9 cellular contexts compared by ENCODE assay signal in the genomic region with DNA sequence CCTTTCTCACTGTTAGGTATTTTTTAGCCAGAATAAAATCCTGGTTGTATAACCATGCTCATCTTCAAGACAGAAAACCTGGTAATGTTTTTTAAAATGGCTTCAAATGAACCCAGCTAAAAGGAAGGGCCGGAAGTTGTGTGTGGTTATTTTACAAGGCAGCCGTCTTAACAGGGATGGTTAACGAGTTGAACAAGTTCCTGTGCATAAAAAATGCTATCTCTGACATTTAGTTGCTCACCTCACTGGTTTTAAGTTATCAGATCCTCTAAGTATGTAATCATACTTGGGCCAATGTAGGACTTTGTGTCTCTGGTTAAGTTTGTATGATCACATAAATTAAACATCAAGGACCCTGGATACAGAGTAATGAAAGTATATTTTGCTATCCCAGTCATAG. TPM values are rescaled to one million over a fixed set of nuclear protein-coding genes. Genes with fewer than 3 reads are reported as not detected.
DNase-seq lines count a peak whose midpoint lies in the region; ATAC-seq and TF ChIP-seq lines count a peak whose summit lies in the region.
"Had no signal": no experiment of that assay in that cellular context is flagged by ENCODE, and none has a peak within 500 bp of the region (broad histone marks: within the 10 kb centered on the region; RNA-seq: fewer than 3 reads in every experiment).

No MANE protein-coding gene starts in this region.

- H3K27ac Mint-ChIP-seq in chondrocyte (ENCODE audit: unreplicated experiment) (peak overlapping the region; percentile 96), nephron progenitor cell (no peak overlapping the region)

- peaks cover 42% of the 10 kb centered on the region for H3K4me1 Mint-ChIP-seq in chondrocyte (ENCODE audit: low read depth)
- peaks cover 22% of the 10 kb centered on the region for H3K4me1 Mint-ChIP-seq in nephron progenitor cell

- no peak for TF ChIP-seq POLR2A in GM18505 (IDR thresholded peaks at IDR 0.05; ENCODE audit: borderline replicate concordance, extremely low read depth, insufficient read depth, insufficient read length)

- H3K27me3 Mint-ChIP-seq in chondrocyte (ENCODE audit: low read depth) (no peaks in the 10 kb centered on the region), nephron progenitor cell (ENCODE audit: low read depth, poor library complexity) (peaks cover 7% of the 10 kb centered on the region)

- H3K9me3 Mint-ChIP-seq in chondrocyte (ENCODE audit: low read depth), result no peaks in the 10 kb centered on the region
- H3K9me3 Mint-ChIP-seq in nephron progenitor cell, result no peaks in the 10 kb centered on the region

- DNase-seq in activated gamma-delta T cell treated with Interleukin-2 at 50 U/mL for 16 hours (peak; percentile 48), activated gamma-delta T cell (lab: John Stamatoyannopoulos, UW) (no peak), SK-MEL-5 (ENCODE audit: low read depth, low spot score) (peak; percentile 24), chondrocyte (ENCODE audit: low spot score) (no peak), nephron progenitor cell (no peak), NCI-H1048 (lab: John Stamatoyannopoulos, UW) (no peak)
- DNase-seq: pancreas had no signal

- H3K4me3 Mint-ChIP-seq in chondrocyte (ENCODE audit: unreplicated experiment) (peak overlapping the region; percentile 89), nephron progenitor cell (peak overlapping the region; percentile 94)

- H3K36me3 Mint-ChIP-seq in chondrocyte (ENCODE audit: low read depth), result no peaks in the 10 kb centered on the region
- H3K36me3 Mint-ChIP-seq in nephron progenitor cell (ENCODE audit: low read depth), result peaks cover 4% of the 10 kb centered on the region

- TF ChIP-seq CTCF in chondrocyte (IDR thresholded peaks at IDR 0.05) (no peak), nephron progenitor cell (IDR thresholded peaks at IDR 0.05) (no peak)

- ATAC-seq in HG03064 (IDR thresholded peaks at IDR 0.05; ENCODE audit: low read depth, unreplicated experiment) (peak; percentile 28), GM18505 (IDR thresholded peaks at IDR 0.05; ENCODE audit: unreplicated experiment) (no peak)

- in situ Hi-C loops in SK-MEL-5 (cut with HindIII; ENCODE audit: low pct_unique_long_range_greater_than_20kb, low sequenced_read_pairs), result no loop called here

RNA-seq across cellular contexts. Expression of a gene that starts 2.1 kb away (rescaled TPM):
- 48.4 and 49.6 TPM in 2 replicates for total RNA-seq in SK-MEL-5 (2014; rRNA removed; shearing (Covaris generic))
- polyA plus RNA-seq in SK-MEL-5 (2015; cell fraction: cytosol; rRNA removed), result 27.1 and 31.7 TPM in 2 replicates
- polyA plus RNA-seq in SK-MEL-5 (2015; cell fraction: nucleus; rRNA removed), result 30.1 and 36.0 TPM in 2 replicates
- total RNA-seq in chondrocyte, result 71.7 to 73.2 TPM (median 71.9 TPM) in 3 replicates

Comparison
In these comparisons a context has a peak if more than half of its experiments do, and no peak if none do; other contexts are left out.
1. DNase-seq: peak in activated gamma-delta T cell treated with Interleukin-2 at 50 U/mL for 16 hours (single experiment) and SK-MEL-5 (single experiment); none in activated gamma-delta T cell (single experiment), chondrocyte (single experiment), nephron progenitor cell (single experiment) and NCI-H1048 (single experiment).